ENCODE assay signal across 16 cellular contexts in the genomic region with DNA sequence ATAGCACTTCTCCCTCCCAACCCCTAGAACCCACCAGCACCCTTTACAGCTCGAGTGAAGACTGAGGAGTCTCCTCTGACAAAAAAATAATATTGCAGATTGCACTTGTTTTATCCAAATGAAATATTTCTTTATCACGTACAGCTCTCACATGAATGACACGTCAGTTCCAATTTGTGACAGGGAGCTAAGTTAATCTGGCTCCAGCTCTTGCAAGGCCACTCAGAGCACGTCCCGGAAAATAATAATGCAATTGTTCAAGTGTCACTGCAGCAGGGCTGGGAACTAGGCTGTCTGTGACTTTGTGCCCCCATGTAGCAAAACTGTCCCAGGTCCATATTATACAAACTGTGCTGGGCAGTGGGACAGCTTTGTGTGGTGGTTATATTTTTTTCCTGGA.
DNase-seq lines count a peak whose midpoint lies in the region; TF ChIP-seq lines count a peak whose summit lies in the region.
"Had no signal": no experiment of that assay in that cellular context is flagged by ENCODE, and none has a peak within 500 bp of the region (broad histone marks: within the 10 kb centered on the region; RNA-seq: fewer than 3 reads in every experiment).

No MANE protein-coding gene starts in this region.

- intact Hi-C loops in activated CD4-positive, alpha-beta memory T cell treated with anti-CD3 and anti-CD28 coated beads for 36 hours (cut with micrococcal nuclease): no loop called here
- intact Hi-C loops in activated CD4-positive, alpha-beta T cell treated with anti-CD3 and anti-CD28 coated beads, Interleukin-2, amount 10 ng/mL, durations not matched to agents 24 days and 14 days (cut with micrococcal nuclease): no loop called here
- intact Hi-C loops in cardiac septum (cut with DNase I): no loop called here

- no peaks in the 10 kb centered on the region for H3K27me3 Mint-ChIP-seq in neural crest cell (ENCODE audit: low read depth)
- no peaks in the 10 kb centered on the region for H3K27me3 Mint-ChIP-seq in activated CD4-positive, alpha-beta memory T cell treated with anti-CD3 and anti-CD28 coated beads for 36 hours
- H3K27me3 Mint-ChIP-seq in activated CD4-positive, alpha-beta T cell treated with anti-CD3 and anti-CD28 coated beads, Interleukin-2, amount 10 ng/mL, durations not matched to agents 24 days and 14 days: no peaks in the 10 kb centered on the region
- H3K27me3 Mint-ChIP-seq: CD4-positive, alpha-beta memory T cell had no signal

- no peak overlapping the region for H3K4me3 Mint-ChIP-seq in neural crest cell
- no peak overlapping the region for H3K4me3 Mint-ChIP-seq in activated CD4-positive, alpha-beta memory T cell treated with anti-CD3 and anti-CD28 coated beads for 36 hours
- H3K4me3 Mint-ChIP-seq in activated CD4-positive, alpha-beta T cell treated with anti-CD3 and anti-CD28 coated beads, Interleukin-2, amount 10 ng/mL, durations not matched to agents 24 days and 14 days: no peak overlapping the region
- H3K4me3 Mint-ChIP-seq: CD4-positive, alpha-beta memory T cell had no signal

- H3K27ac Mint-ChIP-seq in neural crest cell (ENCODE audit: unreplicated experiment): peak overlapping the region; percentile 76
- no peak overlapping the region for H3K27ac Mint-ChIP-seq in activated CD4-positive, alpha-beta memory T cell treated with anti-CD3 and anti-CD28 coated beads for 36 hours
- H3K27ac Mint-ChIP-seq in activated CD4-positive, alpha-beta T cell treated with anti-CD3 and anti-CD28 coated beads, Interleukin-2, amount 10 ng/mL, durations not matched to agents 24 days and 14 days: no peak overlapping the region

- H3K9me3 Mint-ChIP-seq in neural crest cell: peaks cover 21% of the 10 kb centered on the region
- peaks cover 16% of the 10 kb centered on the region for H3K9me3 Mint-ChIP-seq in activated CD4-positive, alpha-beta memory T cell treated with anti-CD3 and anti-CD28 coated beads for 36 hours
- H3K9me3 Mint-ChIP-seq in activated CD4-positive, alpha-beta T cell treated with anti-CD3 and anti-CD28 coated beads, Interleukin-2, amount 10 ng/mL, durations not matched to agents 24 days and 14 days: peaks cover 27% of the 10 kb centered on the region

- no peak for TF ChIP-seq CTCF in neural crest cell (conservative IDR thresholded peaks at IDR 0.05)

- CTCF ChIA-PET in activated CD4-positive, alpha-beta memory T cell treated with anti-CD3 and anti-CD28 coated beads for 36 hours (lab: Charles Lee): interaction anchor here (1.0 kb wide), 1 partner anchor 121 kb away, joined by 5 read pairs; no protein-coding TSS in a partner anchor

- H3K36me3 Mint-ChIP-seq in neural crest cell (ENCODE audit: low read depth): peaks cover 5% of the 10 kb centered on the region
- H3K36me3 Mint-ChIP-seq in activated CD4-positive, alpha-beta memory T cell treated with anti-CD3 and anti-CD28 coated beads for 36 hours: peaks cover 3% of the 10 kb centered on the region
- no peaks in the 10 kb centered on the region for H3K36me3 Mint-ChIP-seq in activated CD4-positive, alpha-beta T cell treated with anti-CD3 and anti-CD28 coated beads, Interleukin-2, amount 10 ng/mL, durations not matched to agents 24 days and 14 days (ENCODE audit: low read depth)

- POLR2A ChIA-PET in activated CD4-positive, alpha-beta memory T cell treated with anti-CD3 and anti-CD28 coated beads for 36 hours (lab: Charles Lee): no interaction called here

- H3K27ac ChIP-seq in caudate nucleus (ENCODE audit: low read depth, low read length) (peak overlapping the region; percentile 79), temporal lobe (ENCODE audit: low read depth, low read length) (peak overlapping the region; percentile 38)
- H3K27ac ChIP-seq: C4-2B, HL-60 had no signal

- peaks cover 22% of the 10 kb centered on the region for H3K4me1 Mint-ChIP-seq in neural crest cell
- H3K4me1 Mint-ChIP-seq in activated CD4-positive, alpha-beta memory T cell treated with anti-CD3 and anti-CD28 coated beads for 36 hours (ENCODE audit: low read depth): peaks cover 18% of the 10 kb centered on the region
- H3K4me1 Mint-ChIP-seq in activated CD4-positive, alpha-beta T cell treated with anti-CD3 and anti-CD28 coated beads, Interleukin-2, amount 10 ng/mL, durations not matched to agents 24 days and 14 days: peaks cover 16% of the 10 kb centered on the region

- peak in 11 of 61 donors; percentile 4 to 59 (median 26) for DNase-seq in caudate nucleus (lab: John Stamatoyannopoulos, UW)
- DNase-seq in inferior parietal cortex (ENCODE audit: extremely low spot score): peak; percentile 17
- DNase-seq in neural crest cell (ENCODE audit: low read depth, low spot score): no peak
- DNase-seq in activated CD4-positive, alpha-beta memory T cell treated with anti-CD3 and anti-CD28 coated beads for 36 hours: no peak
- no peak for DNase-seq in foreskin melanocyte
- DNase-seq in activated CD4-positive, alpha-beta T cell treated with anti-CD3 and anti-CD28 coated beads, Interleukin-2, amount 10 ng/mL, durations not matched to agents 24 days and 14 days: no peak
- no peak for DNase-seq in cardiac septum (ENCODE audit: low spot score)
- DNase-seq: ACHN, BE2C, DMS79, EL, HCEC 1CT had no signal
